Comparison of ENCODE assay signal across 10 cellular contexts in the genomic region with DNA sequence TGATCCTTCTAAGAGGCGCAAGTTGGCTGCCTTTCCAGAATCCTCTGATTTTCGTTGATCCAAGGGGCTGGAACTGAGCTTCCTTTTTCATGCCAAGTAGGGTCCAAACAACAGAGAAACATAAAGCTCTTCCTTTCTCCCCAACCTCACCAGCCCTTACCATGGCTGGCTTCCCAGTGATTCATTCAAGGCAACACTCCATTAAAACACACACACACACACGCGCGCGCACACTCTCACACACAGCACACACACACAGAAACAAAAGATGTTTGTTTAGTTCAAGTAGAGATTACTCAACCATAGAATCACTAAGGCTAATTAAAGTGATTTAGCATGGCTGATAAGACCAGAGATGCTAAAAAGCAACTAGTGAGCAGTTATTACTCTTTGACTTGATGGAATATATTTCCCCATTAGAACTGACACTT. TPM values are rescaled to one million over a fixed set of nuclear protein-coding genes. Genes with fewer than 3 reads are reported as not detected.
DNase-seq lines count a peak whose midpoint lies in the region; ATAC-seq lines count a peak whose summit lies in the region.
"Had no signal": no experiment of that assay in that cellular context is flagged by ENCODE, and none has a peak within 500 bp of the region (broad histone marks: within the 10 kb centered on the region; RNA-seq: fewer than 3 reads in every experiment).

No MANE protein-coding gene starts in this region.

- no peak overlapping the region for H3K4me3 Mint-ChIP-seq in activated CD4-positive, alpha-beta T cell treated with anti-CD3 and anti-CD28 coated beads, Interleukin-2, amount 10 ng/mL, durations not matched to agents 24 days and 14 days

- H3K27ac Mint-ChIP-seq in activated CD4-positive, alpha-beta T cell treated with anti-CD3 and anti-CD28 coated beads, Interleukin-2, amount 10 ng/mL, durations not matched to agents 24 days and 14 days: no peak overlapping the region

- H3K9me3 Mint-ChIP-seq in activated CD4-positive, alpha-beta T cell treated with anti-CD3 and anti-CD28 coated beads, Interleukin-2, amount 10 ng/mL, durations not matched to agents 24 days and 14 days: no peaks in the 10 kb centered on the region

- ATAC-seq in HG03460 (IDR thresholded peaks at IDR 0.05; ENCODE audit: unreplicated experiment) (no peak), GM18517 (IDR thresholded peaks at IDR 0.05; ENCODE audit: unreplicated experiment) (no peak)

- peak overlapping the region; percentile 33 for H3K27ac ChIP-seq in substantia nigra (ENCODE audit: low read depth, low read length, poor library complexity, severe bottlenecking)

- intact Hi-C loops in head of caudate nucleus (cut with DNase I): loop anchor here (5.0 kb wide), 1 partner anchor 160 kb away; the partner anchor contains the start of gene FOXJ3
- intact Hi-C loops in activated CD4-positive, alpha-beta T cell treated with anti-CD3 and anti-CD28 coated beads, Interleukin-2, amount 10 ng/mL, durations not matched to agents 24 days and 14 days (cut with micrococcal nuclease): loop anchor here (2.0 to 10.0 kb wide), 2 partner anchors 157 to 663 kb away; partner anchors contain the start of gene FOXJ3

- no peaks in the 10 kb centered on the region for H3K27me3 Mint-ChIP-seq in activated CD4-positive, alpha-beta T cell treated with anti-CD3 and anti-CD28 coated beads, Interleukin-2, amount 10 ng/mL, durations not matched to agents 24 days and 14 days

- in situ Hi-C loops in SK-MEL-5 (cut with HindIII; ENCODE audit: low pct_unique_long_range_greater_than_20kb, low sequenced_read_pairs): no loop called here

- H3K36me3 Mint-ChIP-seq in activated CD4-positive, alpha-beta T cell treated with anti-CD3 and anti-CD28 coated beads, Interleukin-2, amount 10 ng/mL, durations not matched to agents 24 days and 14 days (ENCODE audit: low read depth): peaks cover 12% of the 10 kb centered on the region

- DNase-seq in NCI-H510A treated with DMSO at 0.1 percent for 48 hours (lab: John Stamatoyannopoulos, UW) (peak; percentile 40), NCI-H510A (lab: John Stamatoyannopoulos, UW) (no peak), SK-MEL-5 (ENCODE audit: low read depth, low spot score) (peak; percentile 13), head of caudate nucleus (peak in 39 of 42 donors; percentile 18 to 85 (median 58)), substantia nigra (lab: John Stamatoyannopoulos, UW) (peak in 40 of 49 donors; percentile 7 to 80 (median 40))
- no peak for DNase-seq in activated CD4-positive, alpha-beta T cell treated with anti-CD3 and anti-CD28 coated beads, Interleukin-2, amount 10 ng/mL, durations not matched to agents 24 days and 14 days

- H3K4me1 Mint-ChIP-seq in activated CD4-positive, alpha-beta T cell treated with anti-CD3 and anti-CD28 coated beads, Interleukin-2, amount 10 ng/mL, durations not matched to agents 24 days and 14 days: no peaks in the 10 kb centered on the region

RNA-seq across cellular contexts. Expression of gene GUCA2A, which starts 13.0 kb away (rescaled TPM):
- total RNA-seq in SK-MEL-5 (2014; rRNA removed; shearing (Covaris generic)): not detected in 2 replicates
- polyA plus RNA-seq in SK-MEL-5 (2015; cell fraction: cytosol; rRNA removed): not detected in 2 replicates
- not detected in 2 replicates for polyA plus RNA-seq in SK-MEL-5 (2015; cell fraction: nucleus; rRNA removed)
- not detected in 2 replicates for total RNA-seq in activated CD4-positive, alpha-beta T cell treated with anti-CD3 and anti-CD28 coated beads, Interleukin-2, amount 10 ng/mL, durations not matched to agents 24 days and 14 days
- total RNA-seq: skeletal muscle tissue had no signal

RNA-seq across cellular contexts. Expression of gene GUCA2B, which starts 24.4 kb away (rescaled TPM):
- not detected in 2 replicates for total RNA-seq in SK-MEL-5 (2014; rRNA removed; shearing (Covaris generic))
- not detected in 2 replicates for polyA plus RNA-seq in SK-MEL-5 (2015; cell fraction: cytosol; rRNA removed)
- polyA plus RNA-seq in SK-MEL-5 (2015; cell fraction: nucleus; rRNA removed): not detected in 2 replicates
- total RNA-seq in activated CD4-positive, alpha-beta T cell treated with anti-CD3 and anti-CD28 coated beads, Interleukin-2, amount 10 ng/mL, durations not matched to agents 24 days and 14 days: not detected in 2 replicates
- total RNA-seq: skeletal muscle tissue, upper lobe of left lung had no signal

Comparison
In these comparisons a context has a peak if more than half of its experiments do, and no peak if none do; other contexts are left out.
1. DNase-seq: peak in NCI-H510A treated with DMSO at 0.1 percent for 48 hours (single experiment), SK-MEL-5 (single experiment), head of caudate nucleus (39 of 42) and substantia nigra (40 of 49); none in NCI-H510A (single experiment) and activated CD4-positive, alpha-beta T cell treated with anti-CD3 and anti-CD28 coated beads, Interleukin-2, amount 10 ng/mL, durations not matched to agents 24 days and 14 days (single experiment).